In the genomic region with DNA sequence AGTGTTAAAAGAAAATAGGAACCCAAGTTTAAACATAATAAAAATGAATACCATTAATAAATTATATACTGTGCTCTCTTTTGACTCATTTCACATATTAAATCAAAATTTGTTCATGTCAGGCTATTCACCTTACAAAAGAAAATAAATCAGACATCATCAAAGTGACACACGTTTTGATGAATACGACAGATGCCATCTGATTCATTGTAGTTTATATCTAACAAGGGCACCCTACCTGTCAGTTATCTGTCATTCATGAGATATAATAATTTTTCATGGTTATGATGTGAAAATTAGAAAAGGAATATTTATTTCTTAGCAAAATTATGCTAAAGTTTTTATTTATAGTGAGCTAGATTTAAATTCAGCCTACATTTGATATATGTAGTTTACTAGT, we compare ENCODE assay signal across 34 cellular contexts.
"Had no signal": no experiment of that assay in that cellular context is flagged by ENCODE, and none has a peak within 500 bp of the region (broad histone marks: within the 10 kb centered on the region; RNA-seq: fewer than 3 reads in every experiment).

No MANE protein-coding gene starts in this region.

- H3K4me3 ChIP-seq: MG63 had no signal

- H3K27me3 ChIP-seq: MG63 had no signal

- H3K27ac ChIP-seq: KMS-11 had no signal

- DNase-seq: Karpas-422, Kasumi-1, MG63, MM.1S, MV-4-11, NCI-H1048, NCI-H1092, NCI-H1092 treated with DMSO at 0.1 percent for 48 hours, NCI-H1105, NCI-H1105 treated with DMSO at 0.1 percent for 48 hours, NCI-H1417, NCI-H1417 treated with DMSO at 0.1 percent for 48 hours, NCI-H1436, NCI-H1436 treated with DMSO at 0.1 percent for 48 hours, NCI-H146, NCI-H1694, NCI-H1694 treated with DMSO at 0.1 percent for 48 hours, NCI-H187, NCI-H187 treated with DMSO at 0.1 percent for 48 hours, NCI-H1930, NCI-H2029, NCI-H2029 treated with DMSO at 0.1 percent for 48 hours, NCI-H2081, NCI-H2081 treated with DMSO at 0.1 percent for 48 hours, NCI-H2107, NCI-H2171, NCI-H2171 treated with DMSO at 0.1 percent for 48 hours, NCI-H2227 treated with DMSO at 0.1 percent for 48 hours, NCI-H226, NCI-H345, NCI-H446, NCI-H446 treated with DMSO at 0.1 percent for 48 hours, NCI-H510A had no signal

- H3K36me3 ChIP-seq: MG63 had no signal

- H3K9me3 ChIP-seq: MG63 had no signal

- H3K9ac ChIP-seq: KMS-11 had no signal

- H3K4me2 ChIP-seq: KMS-11 had no signal
